ENCODE assay signal across 9 cellular contexts in genomic region chr10:91694170-91694794, GRCh38.
DNase-seq lines count a peak whose midpoint lies in the region; ATAC-seq and TF ChIP-seq lines count a peak whose summit lies in the region.
"Had no signal": no experiment of that assay in that cellular context is flagged by ENCODE, and none has a peak within 500 bp of the region (broad histone marks: within the 10 kb centered on the region; RNA-seq: fewer than 3 reads in every experiment).

No MANE protein-coding gene starts in this region.

- peak; percentile 70 for TF ChIP-seq CTCF in WTC11 (IDR thresholded peaks at IDR 0.05)

- CTCF ChIA-PET in WTC11 (lab: Charles Lee), result interaction anchor here (0.6 to 2.6 kb wide), 12 partner anchors 13 to 410 kb away, joined by 3 to 32 read pairs (median 4); partner anchors contain the start of gene PPP1R3C

- no peaks in the 10 kb centered on the region for H3K4me1 Mint-ChIP-seq in WTC11
- H3K4me1 Mint-ChIP-seq: CD8-positive, alpha-beta memory T cell had no signal

- ATAC-seq in WTC11 (no peak), HG02870 (IDR thresholded peaks at IDR 0.05; ENCODE audit: unreplicated experiment) (no peak), GM18909 (IDR thresholded peaks at IDR 0.05; ENCODE audit: poor library complexity, unreplicated experiment) (no peak)

- H3K27ac Mint-ChIP-seq in WTC11, result no peak overlapping the region

- peak; percentile 0 to 5 for DNase-seq in NCI-H187 (lab: John Stamatoyannopoulos, UW)
- DNase-seq in NCI-H187 treated with DMSO at 0.1 percent for 48 hours (lab: John Stamatoyannopoulos, UW), result no peak
- peak; percentile 71 for DNase-seq in HT-29 (ENCODE audit: low spot score)
- no peak for DNase-seq in WTC11 (ENCODE audit: low spot score)
- peak; percentile 71 for DNase-seq in kidney tubule cell (ENCODE audit: low spot score)
- no peak for DNase-seq in activated naive CD4-positive, alpha-beta T cell (lab: John Stamatoyannopoulos, UW)

- POLR2A ChIA-PET in WTC11 (lab: Charles Lee), result no interaction called here

- H3K36me3 Mint-ChIP-seq in WTC11, result no peaks in the 10 kb centered on the region
- H3K36me3 Mint-ChIP-seq: CD8-positive, alpha-beta memory T cell had no signal

- H3K9me3 Mint-ChIP-seq in WTC11, result no peaks in the 10 kb centered on the region
- H3K9me3 Mint-ChIP-seq: CD8-positive, alpha-beta memory T cell had no signal

- H3K4me3 Mint-ChIP-seq in WTC11, result no peak overlapping the region
- H3K4me3 Mint-ChIP-seq: CD8-positive, alpha-beta memory T cell had no signal

- no peaks in the 10 kb centered on the region for H3K27me3 Mint-ChIP-seq in WTC11 (ENCODE audit: low read depth)

TF ChIP-seq in WTC11, 78 proteins besides CTCF, POLR2A, EP300 and RAD21:
- TF ChIP-seq ZBTB43 (CRISPR knock-in tag; IDR thresholded peaks at IDR 0.05), result no peak
TF ChIP-seq in WTC11: peak in this region for 0.

Comparison
In these comparisons a context has a peak if more than half of its experiments do, and no peak if none do; other contexts are left out.
1. DNase-seq: peak in NCI-H187 (2 of 2), HT-29 (single experiment) and kidney tubule cell (single experiment); none in NCI-H187 treated with DMSO at 0.1 percent for 48 hours (single experiment), WTC11 (single experiment) and activated naive CD4-positive, alpha-beta T cell (0 of 4).